ENCODE assay signal across 23 cellular contexts in the genomic region with DNA sequence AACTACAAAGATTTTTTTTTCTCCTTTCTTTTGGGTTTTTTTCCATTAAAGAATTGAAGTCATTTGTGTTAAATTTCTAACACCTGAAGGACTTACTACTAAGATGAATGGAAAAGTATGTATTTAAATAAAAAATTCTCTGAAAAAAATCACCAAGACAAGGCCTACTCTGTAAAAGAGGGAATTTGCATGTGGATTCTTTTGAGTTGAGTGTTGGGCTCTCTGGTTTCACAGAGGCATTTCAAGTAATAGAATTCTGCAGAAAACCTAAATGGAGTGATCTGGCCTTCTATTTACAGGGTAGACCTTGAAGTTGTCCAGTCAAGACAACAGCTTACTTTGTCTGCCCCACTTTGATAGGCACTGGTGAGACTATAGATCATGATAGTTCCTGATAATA. TPM values are rescaled to one million over a fixed set of nuclear protein-coding genes. Genes with fewer than 3 reads are reported as not detected.
DNase-seq lines count a peak whose midpoint lies in the region; ATAC-seq and TF ChIP-seq lines count a peak whose summit lies in the region.
"Had no signal": no experiment of that assay in that cellular context is flagged by ENCODE, and none has a peak within 500 bp of the region (broad histone marks: within the 10 kb centered on the region; RNA-seq: fewer than 3 reads in every experiment).

No MANE protein-coding gene starts in this region.

- H2AFZ ChIP-seq in GM23248 = no peak overlapping the region

- no peaks in the 10 kb centered on the region for H3K4me1 Mint-ChIP-seq in activated T-helper 1 cell treated with anti-CD3 and anti-CD28 coated beads, Interleukin-12 subunit alpha, Interleukin-12 subunit beta, Interleukin-2, Interleukin-4 antibody, amounts not matched to agents 30 ng/mL and 10 ng/mL and 1 ng/mL, durations not matched to agents 14 hours and 24 hours and 36 hours (ENCODE audit: low read depth)
- H3K4me1 Mint-ChIP-seq in progenitor cell of endocrine pancreas (ENCODE audit: low read depth) = no peaks in the 10 kb centered on the region
- H3K4me1 Mint-ChIP-seq: activated CD8-positive, alpha-beta memory T cell treated with anti-CD3 and anti-CD28 coated beads, Interleukin-2, amount 10 ng/mL, durations not matched to agents 7 days and 5 days; activated T-helper 17 cell treated with anti-CD3 and anti-CD28 coated beads, Interleukin-2, amount 50 U/mL, for 72 hours had no signal

- no peaks in the 10 kb centered on the region for H3K9me3 ChIP-seq in GM23248 (ENCODE audit: low read depth)
- H3K9me3 ChIP-seq: MG63, sigmoid colon, tibial nerve had no signal

- no peaks in the 10 kb centered on the region for H3K9me2 ChIP-seq in GM23248 (ENCODE audit: insufficient read depth)

- intact Hi-C loops in activated T-helper 1 cell treated with anti-CD3 and anti-CD28 coated beads, Interleukin-12 subunit alpha, Interleukin-12 subunit beta, Interleukin-2, Interleukin-4 antibody, amounts not matched to agents 30 ng/mL and 10 ng/mL and 1 ng/mL, durations not matched to agents 14 hours and 24 hours and 36 hours (cut with micrococcal nuclease) = no loop called here

- no peak overlapping the region for H3K9ac ChIP-seq in GM23248

- H3K9me3 Mint-ChIP-seq in activated T-helper 1 cell treated with anti-CD3 and anti-CD28 coated beads, Interleukin-12 subunit alpha, Interleukin-12 subunit beta, Interleukin-2, Interleukin-4 antibody, amounts not matched to agents 30 ng/mL and 10 ng/mL and 1 ng/mL, durations not matched to agents 14 hours and 24 hours and 36 hours = no peaks in the 10 kb centered on the region
- no peaks in the 10 kb centered on the region for H3K9me3 Mint-ChIP-seq in progenitor cell of endocrine pancreas (ENCODE audit: low read depth)
- H3K9me3 Mint-ChIP-seq: activated T-helper 17 cell treated with anti-CD3 and anti-CD28 coated beads, Interleukin-2, amount 50 U/mL, for 72 hours; dendritic cell treated with granulocyte-macrophage colony-stimulating factor and Interleukin-4, amounts not matched to agents 40 ng/mL and 50 ng/mL, for 4 days; naive thymus-derived CD4-positive, alpha-beta T cell had no signal

- H3K27ac ChIP-seq in GM23248 = peak overlapping the region; percentile 38
- H3K27ac ChIP-seq: RWPE1, sigmoid colon, tibial nerve had no signal

- H3K79me2 ChIP-seq in GM23248 (ENCODE audit: insufficient read depth) = no peaks in the 10 kb centered on the region

- in situ Hi-C loops in GM23248 (cut with MboI) = no loop called here

- ATAC-seq in SK-N-SH treated with all-trans-retinoic acid at 6 μM for 48 hours = peak; percentile 45
- no peak for ATAC-seq in GM21360 (IDR thresholded peaks at IDR 0.05; ENCODE audit: unreplicated experiment)
- ATAC-seq: activated CD8-positive, alpha-beta memory T cell treated with anti-CD3 and anti-CD28 coated beads, Interleukin-2, amount 10 ng/mL, durations not matched to agents 7 days and 5 days; activated T-helper 17 cell treated with anti-CD3 and anti-CD28 coated beads, Interleukin-2, amount 50 U/mL, for 72 hours; naive thymus-derived CD4-positive, alpha-beta T cell had no signal

- no peaks in the 10 kb centered on the region for H4K20me1 ChIP-seq in GM23248 (ENCODE audit: insufficient read depth)

- peak overlapping the region; percentile 66 for H3K4me2 ChIP-seq in GM23248 (ENCODE audit: unreplicated experiment)

- DNase-seq in GM23248 (peak; percentile 54), fibroblast of gingiva (ENCODE audit: low read depth) (peak; percentile 34), renal cortical epithelial cell (ENCODE audit: low read depth) (peak; percentile 59), progenitor cell of endocrine pancreas (ENCODE audit: low spot score, unreplicated experiment) (no peak)
- DNase-seq in activated T-helper 1 cell treated with anti-CD3 and anti-CD28 coated beads, Interleukin-12 subunit alpha, Interleukin-12 subunit beta, Interleukin-2, Interleukin-4 antibody, amounts not matched to agents 30 ng/mL and 10 ng/mL and 1 ng/mL, durations not matched to agents 14 hours and 24 hours and 36 hours (ENCODE audit: low spot score) = no peak
- DNase-seq in stimulated activated CD4-positive, alpha-beta T cell treated with anti-CD3 and anti-CD28 coated beads, Interleukin-4, amount 100 ng/mL, for 24 hours = no peak
- DNase-seq: activated CD4-positive, alpha-beta T cell treated with anti-CD3 and anti-CD28 coated beads for 4 hours; activated CD8-positive, alpha-beta memory T cell treated with anti-CD3 and anti-CD28 coated beads, Interleukin-2, amount 10 ng/mL, durations not matched to agents 7 days and 5 days; DMS79; H7; kidney; MG63; naive thymus-derived CD4-positive, alpha-beta T cell; NCI-H1417 treated with DMSO at 0.1 percent for 48 hours; sigmoid colon; stimulated activated naive CD4-positive, alpha-beta T cell had no signal

- H3K4me3 ChIP-seq in GM23248 = peak overlapping the region; percentile 43; the same call in 1 of the 2 replicates
- H3K4me3 ChIP-seq: MG63, sigmoid colon, tibial nerve had no signal

- peaks cover 24% of the 10 kb centered on the region for H3K4me1 ChIP-seq in GM23248 (ENCODE audit: insufficient read depth)
- H3K4me1 ChIP-seq: sigmoid colon had no signal

- H3F3A ChIP-seq in GM23248 (ENCODE audit: insufficient read depth) = no peaks in the 10 kb centered on the region

- no peaks in the 10 kb centered on the region for H3K36me3 Mint-ChIP-seq in activated T-helper 1 cell treated with anti-CD3 and anti-CD28 coated beads, Interleukin-12 subunit alpha, Interleukin-12 subunit beta, Interleukin-2, Interleukin-4 antibody, amounts not matched to agents 30 ng/mL and 10 ng/mL and 1 ng/mL, durations not matched to agents 14 hours and 24 hours and 36 hours (ENCODE audit: low read depth)
- H3K36me3 Mint-ChIP-seq in progenitor cell of endocrine pancreas (ENCODE audit: insufficient read depth) = no peaks in the 10 kb centered on the region
- H3K36me3 Mint-ChIP-seq: activated CD8-positive, alpha-beta memory T cell treated with anti-CD3 and anti-CD28 coated beads, Interleukin-2, amount 10 ng/mL, durations not matched to agents 7 days and 5 days had no signal

- H3K36me3 ChIP-seq in GM23248 (ENCODE audit: low read depth) = no peaks in the 10 kb centered on the region
- H3K36me3 ChIP-seq: MG63, sigmoid colon, tibial nerve had no signal

- no peaks in the 10 kb centered on the region for H3K27me3 Mint-ChIP-seq in activated T-helper 1 cell treated with anti-CD3 and anti-CD28 coated beads, Interleukin-12 subunit alpha, Interleukin-12 subunit beta, Interleukin-2, Interleukin-4 antibody, amounts not matched to agents 30 ng/mL and 10 ng/mL and 1 ng/mL, durations not matched to agents 14 hours and 24 hours and 36 hours (ENCODE audit: insufficient read depth)
- no peaks in the 10 kb centered on the region for H3K27me3 Mint-ChIP-seq in progenitor cell of endocrine pancreas
- H3K27me3 Mint-ChIP-seq: activated CD8-positive, alpha-beta memory T cell treated with anti-CD3 and anti-CD28 coated beads, Interleukin-2, amount 10 ng/mL, durations not matched to agents 7 days and 5 days; activated naive CD8-positive, alpha-beta T cell; activated T-helper 17 cell treated with anti-CD3 and anti-CD28 coated beads, Interleukin-2, amount 50 U/mL, for 72 hours; dendritic cell treated with granulocyte-macrophage colony-stimulating factor and Interleukin-4, amounts not matched to agents 40 ng/mL and 50 ng/mL, for 4 days had no signal

- H3K27ac Mint-ChIP-seq in activated T-helper 1 cell treated with anti-CD3 and anti-CD28 coated beads, Interleukin-12 subunit alpha, Interleukin-12 subunit beta, Interleukin-2, Interleukin-4 antibody, amounts not matched to agents 30 ng/mL and 10 ng/mL and 1 ng/mL, durations not matched to agents 14 hours and 24 hours and 36 hours = no peak overlapping the region
- H3K27ac Mint-ChIP-seq in progenitor cell of endocrine pancreas = no peak overlapping the region
- H3K27ac Mint-ChIP-seq: activated CD8-positive, alpha-beta memory T cell treated with anti-CD3 and anti-CD28 coated beads, Interleukin-2, amount 10 ng/mL, durations not matched to agents 7 days and 5 days; activated naive CD8-positive, alpha-beta T cell; activated T-helper 17 cell treated with anti-CD3 and anti-CD28 coated beads, Interleukin-2, amount 50 U/mL, for 72 hours; dendritic cell treated with granulocyte-macrophage colony-stimulating factor and Interleukin-4, amounts not matched to agents 40 ng/mL and 50 ng/mL, for 4 days; naive thymus-derived CD4-positive, alpha-beta T cell had no signal

- no peak for TF ChIP-seq CTCF in progenitor cell of endocrine pancreas (IDR thresholded peaks at IDR 0.05; ENCODE audit: unreplicated experiment)

- no peak overlapping the region for H3K4me3 Mint-ChIP-seq in activated T-helper 1 cell treated with anti-CD3 and anti-CD28 coated beads, Interleukin-12 subunit alpha, Interleukin-12 subunit beta, Interleukin-2, Interleukin-4 antibody, amounts not matched to agents 30 ng/mL and 10 ng/mL and 1 ng/mL, durations not matched to agents 14 hours and 24 hours and 36 hours
- no peak overlapping the region for H3K4me3 Mint-ChIP-seq in progenitor cell of endocrine pancreas (ENCODE audit: low read depth)
- H3K4me3 Mint-ChIP-seq: activated CD8-positive, alpha-beta memory T cell treated with anti-CD3 and anti-CD28 coated beads, Interleukin-2, amount 10 ng/mL, durations not matched to agents 7 days and 5 days; activated naive CD8-positive, alpha-beta T cell; activated T-helper 17 cell treated with anti-CD3 and anti-CD28 coated beads, Interleukin-2, amount 50 U/mL, for 72 hours; dendritic cell treated with granulocyte-macrophage colony-stimulating factor and Interleukin-4, amounts not matched to agents 40 ng/mL and 50 ng/mL, for 4 days; naive thymus-derived CD4-positive, alpha-beta T cell had no signal

- H3K27me3 ChIP-seq in GM23248 (replicated peaks; ENCODE audit: insufficient read depth) = no peaks in the 10 kb centered on the region
- H3K27me3 ChIP-seq: MG63, sigmoid colon, tibial nerve had no signal

TF ChIP-seq in SK-N-SH treated with all-trans-retinoic acid at 6 μM for 48 hours, 23 proteins besides CTCF, POLR2A, EP300 and RAD21 (continues in another document):
- TF ChIP-seq PPARA (CRISPR knock-in tag; IDR thresholded peaks at IDR 0.05; ENCODE audit: borderline replicate concordance) = no peak
- no peak for TF ChIP-seq GLIS3 (CRISPR knock-in tag; IDR thresholded peaks at IDR 0.05)
- no peak for TF ChIP-seq ZFP30 (CRISPR knock-in tag; IDR thresholded peaks at IDR 0.05)

RNA-seq across cellular contexts. Expression of gene LRRC17, which starts 4.1 kb away (rescaled TPM):
- total RNA-seq in GM23248 (2014; rRNA removed; shearing (Covaris generic)) = 1.5 TPM in 1 of 2 replicates, not detected in the other
- polyA plus RNA-seq in GM23248 (2016; fragmentation: Nextera tagmentation; extraction: Ambion mirVana) = 0.18 and 0.22 TPM in 2 replicates
- total RNA-seq in renal cortical epithelial cell (1.1 and 2.6 TPM in 2 replicates), progenitor cell of endocrine pancreas (1.3 and 2.3 TPM in 2 replicates)
- total RNA-seq in activated T-helper 1 cell treated with anti-CD3 and anti-CD28 coated beads, Interleukin-12 subunit alpha, Interleukin-12 subunit beta, Interleukin-2, Interleukin-4 antibody, amounts not matched to agents 30 ng/mL and 10 ng/mL and 1 ng/mL, durations not matched to agents 14 hours and 24 hours and 36 hours = 0.17 TPM in 1 of 2 replicates, not detected in the other
- total RNA-seq: activated CD8-positive, alpha-beta memory T cell treated with anti-CD3 and anti-CD28 coated beads, Interleukin-2, amount 10 ng/mL, durations not matched to agents 7 days and 5 days; activated T-helper 17 cell treated with anti-CD3 and anti-CD28 coated beads, Interleukin-2, amount 50 U/mL, for 72 hours had no signal

Comparison
In these comparisons a context has a peak if more than half of its experiments do, and no peak if none do; other contexts are left out.
1. DNase-seq: peak in GM23248 (single experiment), fibroblast of gingiva (single experiment) and renal cortical epithelial cell (single experiment); none in activated T-helper 1 cell treated with anti-CD3 and anti-CD28 coated beads, Interleukin-12 subunit alpha, Interleukin-12 subunit beta, Interleukin-2, Interleukin-4 antibody, amounts not matched to agents 30 ng/mL and 10 ng/mL and 1 ng/mL, durations not matched to agents 14 hours and 24 hours and 36 hours (single experiment), progenitor cell of endocrine pancreas (single experiment) and stimulated activated CD4-positive, alpha-beta T cell treated with anti-CD3 and anti-CD28 coated beads, Interleukin-4, amount 100 ng/mL, for 24 hours (single experiment).